Comparison of ENCODE assay signal across 29 cellular contexts in the genomic region with DNA sequence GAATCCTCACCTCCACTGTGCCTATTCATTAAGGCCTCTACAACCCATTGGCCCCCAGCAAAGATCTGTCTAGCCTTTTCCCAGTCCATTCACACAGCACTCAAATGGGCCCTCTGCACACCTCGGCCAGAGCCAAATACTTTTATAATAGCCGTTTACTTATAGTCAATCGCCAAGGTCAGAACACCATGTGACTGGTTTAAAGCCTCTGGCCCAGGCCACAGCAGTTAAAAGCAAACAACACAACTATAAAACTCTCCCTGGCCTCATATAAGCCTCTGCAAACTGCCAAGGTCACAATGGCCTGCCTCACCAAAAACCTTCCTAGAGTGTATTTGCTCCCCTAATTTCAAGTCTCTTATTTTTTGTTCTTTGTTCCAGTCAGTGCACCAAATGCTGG.
"Had no signal": no experiment of that assay in that cellular context is flagged by ENCODE, and none has a peak within 500 bp of the region (broad histone marks: within the 10 kb centered on the region; RNA-seq: fewer than 3 reads in every experiment).

No MANE protein-coding gene starts in this region.

- H3K4me3 ChIP-seq: MG63, SJCRH30 had no signal

- H3K27ac Mint-ChIP-seq: activated CD4-positive, alpha-beta memory T cell treated with anti-CD3 and anti-CD28 coated beads, Interleukin-2, amount 10 ng/mL, durations not matched to agents 7 days and 5 days; activated CD4-positive, alpha-beta T cell treated with anti-CD3 and anti-CD28 coated beads for 36 hours; activated naive CD4-positive, alpha-beta T cell treated with anti-CD3 and anti-CD28 coated beads for 36 hours; activated T-helper 17 cell treated with anti-CD3 and anti-CD28 coated beads, Interleukin-2, amount 50 U/mL, for 72 hours had no signal

- H3K27me3 ChIP-seq: MG63, SJCRH30 had no signal

- H3K9me3 ChIP-seq: MG63, SJCRH30, SK-N-SH had no signal

- H3K27ac ChIP-seq: KMS-11, SJCRH30, WERI-Rb-1 had no signal

- H3K9me3 Mint-ChIP-seq: activated CD4-positive, alpha-beta memory T cell treated with anti-CD3 and anti-CD28 coated beads, Interleukin-2, amount 10 ng/mL, durations not matched to agents 7 days and 5 days; activated naive CD4-positive, alpha-beta T cell treated with anti-CD3 and anti-CD28 coated beads for 36 hours had no signal

- DNase-seq: activated CD4-positive, alpha-beta memory T cell treated with anti-CD3 and anti-CD28 coated beads, Interleukin-2, amount 10 ng/mL, durations not matched to agents 7 days and 5 days; activated CD4-positive, alpha-beta T cell treated with anti-CD3 and anti-CD28 coated beads for 36 hours; activated CD4-positive, alpha-beta T cell treated with anti-CD3 and anti-CD28 coated beads, Interleukin-2, amount 50 U/mL, for 1 hour; activated gamma-delta T cell; activated naive CD4-positive, alpha-beta T cell treated with anti-CD3 and anti-CD28 coated beads for 36 hours; activated T-cell treated with anti-CD3 and anti-CD28 coated beads for 4 hours; activated T-cell treated with anti-CD3 and anti-CD28 coated beads, Interleukin-2, amount 50 U/mL, for 48 hours; aorta; central memory CD4-positive, alpha-beta T cell; MG63; MV-4-11; NCI-H1105 treated with DMSO at 0.1 percent for 48 hours; NCI-H1436 treated with DMSO at 0.1 percent for 48 hours; NCI-H187; NCI-H2081; NCI-H446; NCI-H524 treated with DMSO at 0.1 percent for 48 hours; NCI-H774; NK-92 treated with Interleukin-12 subunit alpha and Interleukin-12 subunit beta, amount 100 ng/mL, for 24 hours; OCI-M1; Right ventricle myocardium superior; RPMI8226; SJCRH30; SK-N-SH; T-helper 1 cell; WERI-Rb-1 had no signal

- ATAC-seq: activated CD4-positive, alpha-beta T cell treated with anti-CD3 and anti-CD28 coated beads for 36 hours; activated T-helper 17 cell treated with anti-CD3 and anti-CD28 coated beads, Interleukin-2, amount 50 U/mL, for 72 hours; Panc1 had no signal

- H3K36me3 ChIP-seq: MG63, SJCRH30, WERI-Rb-1 had no signal
